41 cellular contexts compared by ENCODE assay signal in the genomic region with DNA sequence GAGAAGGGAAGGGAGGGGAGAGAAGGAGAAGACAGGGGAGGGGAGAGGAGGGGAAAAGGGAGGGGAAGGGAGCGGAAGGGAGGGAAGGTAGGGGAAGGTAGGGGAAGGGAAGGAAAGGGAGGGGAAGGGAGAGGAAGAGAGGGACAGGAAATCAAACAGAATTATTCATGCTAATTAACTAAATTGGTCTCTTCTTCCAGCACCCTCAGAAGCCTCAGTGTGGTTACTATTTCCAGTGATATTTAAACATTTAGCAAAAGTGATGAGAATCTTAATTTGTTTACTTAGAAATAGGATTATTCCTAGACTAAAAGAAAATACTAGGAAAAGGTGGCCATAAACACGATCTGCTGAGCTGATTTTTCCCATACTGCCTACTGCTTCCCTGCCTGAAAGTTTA.
"Had no signal": no experiment of that assay in that cellular context is flagged by ENCODE, and none has a peak within 500 bp of the region (broad histone marks: within the 10 kb centered on the region; RNA-seq: fewer than 3 reads in every experiment).

No MANE protein-coding gene starts in this region.

- H3K9me3 ChIP-seq: adrenal gland, ascending aorta, body of pancreas, breast epithelium had no signal

- DNase-seq: activated effector memory CD4-positive, alpha-beta T cell treated with anti-CD3 and anti-CD28 coated beads, Interleukin-2, amount 50 U/mL, for 16 hours; activated effector memory CD4-positive, alpha-beta T cell treated with Interleukin-2 at 50 U/mL for 16 hours; activated gamma-delta T cell; activated gamma-delta T cell treated with Interleukin-2 at 50 U/mL for 16 hours; activated naive CD4-positive, alpha-beta T cell; activated naive CD4-positive, alpha-beta T cell treated with anti-CD3 and anti-CD28 coated beads for 36 hours; activated naive CD4-positive, alpha-beta T cell treated with anti-CD3 and anti-CD28 coated beads, Interleukin-2, amount 10 ng/mL, durations not matched to agents 7 days and 5 days; activated naive CD4-positive, alpha-beta T cell treated with anti-CD3 and anti-CD28 coated beads, Interleukin-2, amount 50 U/mL, for 16 hours; activated naive CD4-positive, alpha-beta T cell treated with Interleukin-2 at 50 U/mL for 16 hours; activated naive CD8-positive, alpha-beta T cell treated with anti-CD3 and anti-CD28 coated beads for 36 hours; activated naive CD8-positive, alpha-beta T cell treated with anti-CD3 and anti-CD28 coated beads, Interleukin-2, amount 10 ng/mL, durations not matched to agents 7 days and 5 days; activated naive CD8-positive, alpha-beta T cell treated with anti-CD3 and anti-CD28 coated beads, Interleukin-2, amount 50 U/mL, for 24 hours; activated T-cell treated with anti-CD3 and anti-CD28 coated beads for 4 hours; activated T-cell treated with anti-CD3 and anti-CD28 coated beads, Interleukin-2, amount 50 U/mL, for 1 hour; activated T-cell treated with anti-CD3 and anti-CD28 coated beads, Interleukin-2, amount 50 U/mL, for 24 hours; activated T-cell treated with anti-CD3 and anti-CD28 coated beads, Interleukin-2, amount 50 U/mL, for 4 hours; activated T-cell treated with anti-CD3 and anti-CD28 coated beads, Interleukin-2, amount 50 U/mL, for 48 hours; activated T-cell treated with anti-CD3 and anti-CD28 coated beads, Interleukin-2, amount 50 U/mL, for 72 hours; adrenal gland; amniotic stem cell; amygdala; anterior cingulate cortex; aorta; body of pancreas; brain microvascular endothelial cell; caudate nucleus; central memory CD4-positive, alpha-beta T cell; cerebellar nuclear complex had no signal

- ATAC-seq: activated naive CD4-positive, alpha-beta T cell treated with anti-CD3 and anti-CD28 coated beads, Interleukin-2, amount 50 U/mL, for 72 hours; activated naive CD8-positive, alpha-beta T cell treated with anti-CD3 and anti-CD28 coated beads, Interleukin-2, amount 50 U/mL, for 24 hours; activated T-cell treated with anti-CD3 and anti-CD28 coated beads, Interleukin-2, amount 50 U/mL, for 4 hours; activated T-cell treated with anti-CD3 and anti-CD28 coated beads, Interleukin-2, amount 50 U/mL, for 72 hours; activated T-helper 17 cell treated with anti-CD3 and anti-CD28 coated beads, Interleukin-2, amount 50 U/mL, for 72 hours; body of pancreas had no signal

- H3K27me3 Mint-ChIP-seq: activated naive CD4-positive, alpha-beta T cell treated with anti-CD3 and anti-CD28 coated beads, Interleukin-2, amount 10 ng/mL, durations not matched to agents 7 days and 5 days had no signal

- H3K4me1 Mint-ChIP-seq: activated naive CD4-positive, alpha-beta T cell treated with anti-CD3 and anti-CD28 coated beads, Interleukin-2, amount 10 ng/mL, durations not matched to agents 7 days and 5 days; activated naive CD4-positive, alpha-beta T cell treated with anti-CD3 and anti-CD28 coated beads, Interleukin-2, amount 50 U/mL, for 24 hours; activated naive CD8-positive, alpha-beta T cell treated with anti-CD3 and anti-CD28 coated beads for 36 hours; activated naive CD8-positive, alpha-beta T cell treated with anti-CD3 and anti-CD28 coated beads, Interleukin-2, amount 10 ng/mL, durations not matched to agents 7 days and 5 days; activated T-helper 17 cell treated with anti-CD3 and anti-CD28 coated beads, Interleukin-2, amount 50 U/mL, for 72 hours; brain; central memory CD8-positive, alpha-beta T cell had no signal

- H3K27ac ChIP-seq: adrenal gland, ascending aorta, body of pancreas, brain microvascular endothelial cell, breast epithelium, cardiac muscle cell had no signal

- FAIRE-seq: astrocyte, bronchial epithelial cell had no signal

- H3K36me3 ChIP-seq: adrenal gland, ascending aorta, brain microvascular endothelial cell, breast epithelium, cardiac muscle cell had no signal

- H3K27ac Mint-ChIP-seq: activated naive CD4-positive, alpha-beta T cell treated with anti-CD3 and anti-CD28 coated beads for 36 hours; activated naive CD4-positive, alpha-beta T cell treated with anti-CD3 and anti-CD28 coated beads, Interleukin-2, amount 10 ng/mL, durations not matched to agents 7 days and 5 days; activated naive CD4-positive, alpha-beta T cell treated with anti-CD3 and anti-CD28 coated beads, Interleukin-2, amount 50 U/mL, for 24 hours; activated naive CD4-positive, alpha-beta T cell treated with anti-CD3 and anti-CD28 coated beads, Interleukin-2, amount 50 U/mL, for 72 hours; activated naive CD8-positive, alpha-beta T cell; activated naive CD8-positive, alpha-beta T cell treated with anti-CD3 and anti-CD28 coated beads for 36 hours; activated naive CD8-positive, alpha-beta T cell treated with anti-CD3 and anti-CD28 coated beads, Interleukin-2, amount 10 ng/mL, durations not matched to agents 7 days and 5 days; activated naive CD8-positive, alpha-beta T cell treated with anti-CD3 and anti-CD28 coated beads, Interleukin-2, amount 50 U/mL, for 24 hours; activated T-cell treated with anti-CD3 and anti-CD28 coated beads, Interleukin-2, amount 50 U/mL, for 24 hours; activated T-cell treated with anti-CD3 and anti-CD28 coated beads, Interleukin-2, amount 50 U/mL, for 72 hours; activated T-helper 1 cell treated with anti-CD3 and anti-CD28 coated beads, Interleukin-12 subunit alpha, Interleukin-12 subunit beta, Interleukin-2, Interleukin-4 antibody, amounts not matched to agents 30 ng/mL and 10 ng/mL and 1 ng/mL, durations not matched to agents 14 hours and 24 hours and 36 hours; activated T-helper 17 cell treated with anti-CD3 and anti-CD28 coated beads, Interleukin-2, amount 50 U/mL, for 72 hours; activated T-helper 2 cell treated with anti-CD3 and anti-CD28 coated beads, Interferon-gamma antibody, Interleukin-2, Interleukin-4, amounts not matched to agents 10 μg/mL and 5 μg/mL and 100 μg/mL, durations not matched to agents 14 hours and 24 hours and 36 hours; brain had no signal

- H3K4me3 ChIP-seq: adrenal gland, ascending aorta, body of pancreas, breast epithelium, cardiac muscle cell had no signal

- H3K27me3 ChIP-seq: adrenal gland, ascending aorta, body of pancreas, brain microvascular endothelial cell, breast epithelium, cardiac muscle cell had no signal

- H3K4me3 Mint-ChIP-seq: activated naive CD4-positive, alpha-beta T cell treated with anti-CD3 and anti-CD28 coated beads for 36 hours; activated naive CD4-positive, alpha-beta T cell treated with anti-CD3 and anti-CD28 coated beads, Interleukin-2, amount 10 ng/mL, durations not matched to agents 7 days and 5 days; activated naive CD4-positive, alpha-beta T cell treated with anti-CD3 and anti-CD28 coated beads, Interleukin-2, amount 50 U/mL, for 24 hours; activated naive CD8-positive, alpha-beta T cell; activated naive CD8-positive, alpha-beta T cell treated with anti-CD3 and anti-CD28 coated beads for 36 hours; activated naive CD8-positive, alpha-beta T cell treated with anti-CD3 and anti-CD28 coated beads, Interleukin-2, amount 10 ng/mL, durations not matched to agents 7 days and 5 days; activated naive CD8-positive, alpha-beta T cell treated with anti-CD3 and anti-CD28 coated beads, Interleukin-2, amount 50 U/mL, for 24 hours; activated T-cell treated with anti-CD3 and anti-CD28 coated beads, Interleukin-2, amount 50 U/mL, for 24 hours; activated T-cell treated with anti-CD3 and anti-CD28 coated beads, Interleukin-2, amount 50 U/mL, for 4 hours; activated T-cell treated with anti-CD3 and anti-CD28 coated beads, Interleukin-2, amount 50 U/mL, for 72 hours; activated T-helper 1 cell treated with anti-CD3 and anti-CD28 coated beads, Interleukin-12 subunit alpha, Interleukin-12 subunit beta, Interleukin-2, Interleukin-4 antibody, amounts not matched to agents 30 ng/mL and 10 ng/mL and 1 ng/mL, durations not matched to agents 14 hours and 24 hours and 36 hours; activated T-helper 17 cell treated with anti-CD3 and anti-CD28 coated beads, Interleukin-2, amount 50 U/mL, for 72 hours; brain; central memory CD8-positive, alpha-beta T cell had no signal

- H3K4me1 ChIP-seq: adrenal gland, body of pancreas, breast epithelium had no signal

- H3K9me3 Mint-ChIP-seq: activated naive CD4-positive, alpha-beta T cell treated with anti-CD3 and anti-CD28 coated beads for 36 hours; activated naive CD4-positive, alpha-beta T cell treated with anti-CD3 and anti-CD28 coated beads, Interleukin-2, amount 10 ng/mL, durations not matched to agents 7 days and 5 days; activated naive CD4-positive, alpha-beta T cell treated with anti-CD3 and anti-CD28 coated beads, Interleukin-2, amount 50 U/mL, for 24 hours; activated T-cell treated with anti-CD3 and anti-CD28 coated beads, Interleukin-2, amount 50 U/mL, for 24 hours; activated T-cell treated with anti-CD3 and anti-CD28 coated beads, Interleukin-2, amount 50 U/mL, for 4 hours; activated T-helper 2 cell treated with anti-CD3 and anti-CD28 coated beads, Interferon-gamma antibody, Interleukin-2, Interleukin-4, amounts not matched to agents 10 μg/mL and 5 μg/mL and 100 μg/mL, durations not matched to agents 14 hours and 24 hours and 36 hours; central memory CD8-positive, alpha-beta T cell had no signal

- H3K36me3 Mint-ChIP-seq: activated naive CD4-positive, alpha-beta T cell treated with anti-CD3 and anti-CD28 coated beads, Interleukin-2, amount 10 ng/mL, durations not matched to agents 7 days and 5 days; activated naive CD4-positive, alpha-beta T cell treated with anti-CD3 and anti-CD28 coated beads, Interleukin-2, amount 50 U/mL, for 24 hours; activated naive CD8-positive, alpha-beta T cell; activated naive CD8-positive, alpha-beta T cell treated with anti-CD3 and anti-CD28 coated beads for 36 hours; activated naive CD8-positive, alpha-beta T cell treated with anti-CD3 and anti-CD28 coated beads, Interleukin-2, amount 10 ng/mL, durations not matched to agents 7 days and 5 days; brain had no signal
